27 cellular contexts compared by ENCODE assay signal in genomic region chr1:41767534-41767933, GRCh38.
DNase-seq lines count a peak whose midpoint lies in the region; ATAC-seq, FAIRE-seq and TF ChIP-seq lines count a peak whose summit lies in the region.
"Had no signal": no experiment of that assay in that cellular context is flagged by ENCODE, and none has a peak within 500 bp of the region (broad histone marks: within the 10 kb centered on the region; RNA-seq: fewer than 3 reads in every experiment).

No MANE protein-coding gene starts in this region.

- H3K36me3 ChIP-seq in bronchial epithelial cell (ENCODE audit: control insufficient read depth, insufficient read depth, low read length) (no peaks in the 10 kb centered on the region), left ventricle myocardium inferior (no peaks in the 10 kb centered on the region), suprapubic skin (no peaks in the 10 kb centered on the region)
- H3K36me3 ChIP-seq: ascending aorta, HAP-1, MG63, right lobe of liver, upper lobe of left lung had no signal

- H3K4me3 ChIP-seq in bronchial epithelial cell (ENCODE audit: low read depth, low read length) (no peak overlapping the region), left ventricle myocardium inferior (no peak overlapping the region), suprapubic skin (no peak overlapping the region)
- H3K4me3 ChIP-seq: ascending aorta, GM12878, HAP-1, MG63, mucosa of descending colon, right lobe of liver, upper lobe of left lung had no signal

- intact Hi-C loops in left ventricle myocardium inferior (cut with micrococcal nuclease): no loop called here
- intact Hi-C loops in natural killer cell (cut with micrococcal nuclease): no loop called here

- peaks cover 5% of the 10 kb centered on the region for H3K4me1 Mint-ChIP-seq in activated T-cell treated with anti-CD3 and anti-CD28 coated beads, Interleukin-2, amount 50 U/mL, for 24 hours (ENCODE audit: low read depth)
- H3K4me1 Mint-ChIP-seq in natural killer cell: peaks cover 19 to 59% of the 10 kb centered on the region in 2 donors
- H3K4me1 Mint-ChIP-seq in osteocyte (ENCODE audit: unreplicated experiment): peaks cover 12% of the 10 kb centered on the region

- DNase-seq in activated T-cell treated with anti-CD3 and anti-CD28 coated beads, Interleukin-2, amount 50 U/mL, for 24 hours: peak; percentile 11
- no peak for DNase-seq in activated T-cell treated with anti-CD3 and anti-CD28 coated beads, Interleukin-2, amount 50 U/mL, for 1 hour
- DNase-seq in bronchial epithelial cell (ENCODE audit: low read depth): peak; percentile 89
- DNase-seq in left ventricle myocardium inferior: no peak
- no peak for DNase-seq in suprapubic skin (ENCODE audit: low spot score in 2 of 2)
- no peak for DNase-seq in frontal cortex (ENCODE audit: low spot score in 2 of 2)
- DNase-seq in natural killer cell: no peak
- DNase-seq in osteocyte (ENCODE audit: extremely low spot score, unreplicated experiment): no peak
- DNase-seq: activated CD8-positive, alpha-beta T cell treated with anti-CD3 and anti-CD28 coated beads for 36 hours; activated naive CD4-positive, alpha-beta T cell treated with anti-CD3 and anti-CD28 coated beads, Interleukin-2, amount 50 U/mL, for 16 hours; activated T-cell treated with anti-CD3 and anti-CD28 coated beads, Interleukin-2, amount 50 U/mL, for 4 hours; GF-D8; IMR-90; MG63; mucosa of descending colon; NCI-H1436; NCI-H2171 treated with DMSO at 0.1 percent for 48 hours; NCI-H526 treated with DMSO at 0.1 percent for 48 hours; nucleus accumbens; right lobe of liver; SIG-M5; stimulated activated naive B cell treated with anti-CD40 and anti-IgM and Interleukin-4, amounts not matched to agents 10 μg/mL and 1 μg/mL and 100 μg/mL, for 72 hours; upper lobe of left lung had no signal

- no peak for TF ChIP-seq EP300 in suprapubic skin (IDR thresholded peaks at IDR 0.05)

- FAIRE-seq in bronchial epithelial cell (lab: Jason Lieb, UNC) (peak; percentile 52), frontal cortex (lab: Jason Lieb, UNC) (no peak)
- FAIRE-seq: GM12878 had no signal

- H3K4me3 Mint-ChIP-seq in activated T-cell treated with anti-CD3 and anti-CD28 coated beads, Interleukin-2, amount 50 U/mL, for 24 hours: no peak overlapping the region
- no peak overlapping the region for H3K4me3 Mint-ChIP-seq in natural killer cell
- H3K4me3 Mint-ChIP-seq in osteocyte (ENCODE audit: unreplicated experiment): no peak overlapping the region
- H3K4me3 Mint-ChIP-seq: activated CD8-positive, alpha-beta T cell treated with anti-CD3 and anti-CD28 coated beads for 36 hours; activated T-cell treated with anti-CD3 and anti-CD28 coated beads, Interleukin-2, amount 50 U/mL, for 4 hours; T-helper 1 cell treated with Interleukin-12 subunit alpha and Interleukin-12 subunit beta and Interleukin-4 antibody, amounts not matched to agents 30 μg/mL and 1 μg/mL, for 36 hours had no signal

- H3K27me3 Mint-ChIP-seq in activated T-cell treated with anti-CD3 and anti-CD28 coated beads, Interleukin-2, amount 50 U/mL, for 24 hours: no peaks in the 10 kb centered on the region
- H3K27me3 Mint-ChIP-seq in natural killer cell (ENCODE audit: low read depth in 2 of 2) (peaks cover 0 to 2% of the 10 kb centered on the region in 2 donors), osteocyte (ENCODE audit: unreplicated experiment) (peaks cover 28% of the 10 kb centered on the region)
- H3K27me3 Mint-ChIP-seq: activated CD8-positive, alpha-beta T cell treated with anti-CD3 and anti-CD28 coated beads for 36 hours; stimulated activated naive B cell treated with anti-CD40 and anti-IgM and Interleukin-4, amounts not matched to agents 10 μg/mL and 1 μg/mL and 100 μg/mL, for 72 hours had no signal

- TF ChIP-seq CTCF in bronchial epithelial cell (IDR thresholded peaks at IDR 0.05; ENCODE audit: insufficient read depth, low read length, severe bottlenecking): no peak
- no peak for TF ChIP-seq CTCF in left ventricle myocardium inferior (IDR thresholded peaks at IDR 0.05; ENCODE audit: borderline replicate concordance)
- no peak for TF ChIP-seq CTCF in suprapubic skin (IDR thresholded peaks at IDR 0.05)
- no peak for TF ChIP-seq CTCF in natural killer cell (IDR thresholded peaks at IDR 0.05)
- TF ChIP-seq CTCF in osteocyte (IDR thresholded peaks at IDR 0.05): no peak

- H3K4me1 ChIP-seq in left ventricle myocardium inferior (peaks cover 73% of the 10 kb centered on the region), suprapubic skin (peaks cover 63% of the 10 kb centered on the region)
- H3K4me1 ChIP-seq: ascending aorta, HAP-1 had no signal

- H3K9me3 Mint-ChIP-seq in activated T-cell treated with anti-CD3 and anti-CD28 coated beads, Interleukin-2, amount 50 U/mL, for 24 hours: no peaks in the 10 kb centered on the region
- H3K9me3 Mint-ChIP-seq in natural killer cell (no peaks in the 10 kb centered on the region), osteocyte (ENCODE audit: unreplicated experiment) (no peaks in the 10 kb centered on the region)
- H3K9me3 Mint-ChIP-seq: activated CD8-positive, alpha-beta T cell treated with anti-CD3 and anti-CD28 coated beads for 36 hours; activated T-cell treated with anti-CD3 and anti-CD28 coated beads, Interleukin-2, amount 50 U/mL, for 4 hours; stimulated activated naive B cell treated with anti-CD40 and anti-IgM and Interleukin-4, amounts not matched to agents 10 μg/mL and 1 μg/mL and 100 μg/mL, for 72 hours; T-helper 1 cell treated with Interleukin-12 subunit alpha and Interleukin-12 subunit beta and Interleukin-4 antibody, amounts not matched to agents 30 μg/mL and 1 μg/mL, for 36 hours had no signal

- no peaks in the 10 kb centered on the region for H3K36me3 Mint-ChIP-seq in activated T-cell treated with anti-CD3 and anti-CD28 coated beads, Interleukin-2, amount 50 U/mL, for 24 hours (ENCODE audit: low read depth)
- H3K36me3 Mint-ChIP-seq in natural killer cell (no peaks in the 10 kb centered on the region), osteocyte (ENCODE audit: unreplicated experiment) (no peaks in the 10 kb centered on the region)
- H3K36me3 Mint-ChIP-seq: stimulated activated naive B cell treated with anti-CD40 and anti-IgM and Interleukin-4, amounts not matched to agents 10 μg/mL and 1 μg/mL and 100 μg/mL, for 72 hours had no signal

- no peak overlapping the region for H3K27ac Mint-ChIP-seq in activated T-cell treated with anti-CD3 and anti-CD28 coated beads, Interleukin-2, amount 50 U/mL, for 24 hours
- H3K27ac Mint-ChIP-seq in natural killer cell: no peak overlapping the region
- H3K27ac Mint-ChIP-seq in osteocyte (ENCODE audit: unreplicated experiment): no peak overlapping the region
- H3K27ac Mint-ChIP-seq: activated CD8-positive, alpha-beta T cell treated with anti-CD3 and anti-CD28 coated beads for 36 hours; stimulated activated naive B cell treated with anti-CD40 and anti-IgM and Interleukin-4, amounts not matched to agents 10 μg/mL and 1 μg/mL and 100 μg/mL, for 72 hours had no signal

- no peak for TF ChIP-seq POLR2A in suprapubic skin (IDR thresholded peaks at IDR 0.05)

- 31% methylated on average over 4 of the region's 4 CpGs for WGBS in suprapubic skin

- H3K27me3 ChIP-seq in bronchial epithelial cell (ENCODE audit: control insufficient read depth, insufficient read depth, low read length) (no peaks in the 10 kb centered on the region), left ventricle myocardium inferior (ENCODE audit: low read depth) (no peaks in the 10 kb centered on the region), suprapubic skin (no peaks in the 10 kb centered on the region)
- H3K27me3 ChIP-seq: ascending aorta, MG63, right lobe of liver, upper lobe of left lung had no signal

- H3K9me3 ChIP-seq in left ventricle myocardium inferior (replicated peaks): peaks cover 1% of the 10 kb centered on the region
- H3K9me3 ChIP-seq in suprapubic skin: no peaks in the 10 kb centered on the region
- H3K9me3 ChIP-seq: ascending aorta, HAP-1, MG63, mucosa of descending colon, right lobe of liver, upper lobe of left lung had no signal

- ATAC-seq in natural killer cell: no peak
- ATAC-seq: activated CD8-positive, alpha-beta T cell treated with anti-CD3 and anti-CD28 coated beads for 36 hours; activated T-cell treated with anti-CD3 and anti-CD28 coated beads, Interleukin-2, amount 50 U/mL, for 4 hours; GM12878; mucosa of descending colon; right lobe of liver; stimulated activated naive B cell treated with anti-CD40 and anti-IgM and Interleukin-4, amounts not matched to agents 10 μg/mL and 1 μg/mL and 100 μg/mL, for 72 hours had no signal

- H3K27ac ChIP-seq in left ventricle myocardium inferior (replicated peaks) (peak overlapping the region; percentile 64), suprapubic skin (peak overlapping the region; percentile 47)
- H3K27ac ChIP-seq: ascending aorta, right lobe of liver had no signal

Comparison
In these comparisons a context has a peak if more than half of its experiments do, and no peak if none do; other contexts are left out.
1. DNase-seq: peak in activated T-cell treated with anti-CD3 and anti-CD28 coated beads, Interleukin-2, amount 50 U/mL, for 24 hours (single experiment) and bronchial epithelial cell (single experiment); none in activated T-cell treated with anti-CD3 and anti-CD28 coated beads, Interleukin-2, amount 50 U/mL, for 1 hour (single experiment), left ventricle myocardium inferior (single experiment), suprapubic skin (0 of 2), frontal cortex (0 of 2), natural killer cell (single experiment) and osteocyte (single experiment).